ENCODE assay signal across 15 cellular contexts in genomic region chr17:34624767-34625389, GRCh38. TPM values are rescaled to one million over a fixed set of nuclear protein-coding genes. Genes with fewer than 3 reads are reported as not detected.
DNase-seq lines count a peak whose midpoint lies in the region; ATAC-seq, FAIRE-seq and TF ChIP-seq lines count a peak whose summit lies in the region.
"Had no signal": no experiment of that assay in that cellular context is flagged by ENCODE, and none has a peak within 500 bp of the region (broad histone marks: within the 10 kb centered on the region; RNA-seq: fewer than 3 reads in every experiment).

No MANE protein-coding gene starts in this region.

- H3K36me3 Mint-ChIP-seq in H9 (ENCODE audit: insufficient read depth in 1 of 3, low read depth in 3 of 3) (no peaks in the 10 kb centered on the region), neural crest cell (ENCODE audit: low read depth) (no peaks in the 10 kb centered on the region)

- H3K56ac ChIP-seq in H9 (ENCODE audit: insufficient read length, low read depth, low read length) (no peak overlapping the region), H1 (replicated peaks; ENCODE audit: insufficient read length, low read depth, low read length) (no peak overlapping the region)

- ATAC-seq in GM18907 (IDR thresholded peaks at IDR 0.05; ENCODE audit: unreplicated experiment) = no peak
- ATAC-seq: GM12878 had no signal

- H3K27me3 ChIP-seq in BE2C = no peaks in the 10 kb centered on the region
- H3K27me3 ChIP-seq in H9 (ENCODE audit: insufficient read depth, low read length) = no peaks in the 10 kb centered on the region; the same call in 1 of the 2 replicates
- peaks cover 6 to 13% (median 9%) of the 10 kb centered on the region in 4 experiments for H3K27me3 ChIP-seq in H1 (replicated peaks in 1 of 4; ENCODE audit: control insufficient read depth in 3 of 4, extremely low read depth in 1 of 4, insufficient read depth in 3 of 4, low read length in 3 of 4)

- no peak overlapping the region for H3T11ph ChIP-seq in H9 (ENCODE audit: low read length)

- POLR2A ChIA-PET in H1 (lab: Charles Lee; ENCODE audit: partially characterized antibody) = interaction anchor here (0.6 kb wide), 1 partner anchor 193 kb away, joined by 4 read pairs; no protein-coding TSS in a partner anchor

- TF ChIP-seq POLR2A in H1 (IDR thresholded peaks at IDR 0.05; ENCODE audit: control extremely low read depth in 1 of 2, low read depth in 2 of 2, low read length in 2 of 2) = no peak

- no peaks in the 10 kb centered on the region; a peak in 1 of 5 replicates for H3K9me3 Mint-ChIP-seq in H9
- no peaks in the 10 kb centered on the region for H3K9me3 Mint-ChIP-seq in neural crest cell

- H3K27ac ChIP-seq in H9 (ENCODE audit: insufficient read length, low read depth, low read length) (no peak overlapping the region), H1 (ENCODE audit: low read depth, low read length) (no peak overlapping the region)
- H3K27ac ChIP-seq: PC-9 had no signal

- no peak overlapping the region for H3K4ac ChIP-seq in H9 (ENCODE audit: low read depth, low read length)
- H3K4ac ChIP-seq in H1 (replicated peaks; ENCODE audit: insufficient read length, low read depth, low read length) = no peak overlapping the region

- no peak overlapping the region; a peak in 1 of 5 replicates for H3K4me3 Mint-ChIP-seq in H9
- H3K4me3 Mint-ChIP-seq in neural crest cell = peak overlapping the region; percentile 64

- H2AK5ac ChIP-seq in H9 (ENCODE audit: insufficient read length, low read length) (no peak overlapping the region), H1 (ENCODE audit: low read depth, low read length) (no peak overlapping the region)

- no peak overlapping the region for H3K18ac ChIP-seq in H9 (ENCODE audit: insufficient read length, low read depth, low read length)
- H3K18ac ChIP-seq in H1 (ENCODE audit: extremely low read depth, low read length) = no peak overlapping the region; the same call in 1 of the 2 replicates

- H4K20me1 ChIP-seq in H9 (ENCODE audit: control insufficient read depth, insufficient read depth, insufficient read length) (no peaks in the 10 kb centered on the region), H1 (replicated peaks in 1 of 2; ENCODE audit: control insufficient read depth in 1 of 2, insufficient read depth in 2 of 2, low read length in 2 of 2) (no peaks in the 10 kb centered on the region)

- H3K23ac ChIP-seq in H9 (ENCODE audit: insufficient read length, low read depth, low read length) (no peak overlapping the region), H1 (ENCODE audit: insufficient read length) (no peak overlapping the region)

- peak; percentile 45 for FAIRE-seq in H1 (lab: Jason Lieb, UNC)
- FAIRE-seq: GM12878 had no signal

- TF ChIP-seq RAD21 in H1 (IDR thresholded peaks at IDR 0.05 in 1 of 2, conservative IDR thresholded peaks at IDR 0.05 in 1 of 2; ENCODE audit: low read depth in 2 of 2, low read length in 2 of 2) = no peak

- CTCF ChIA-PET in H1 (lab: Charles Lee; ENCODE audit: partially characterized antibody) = interaction anchor here (0.6 to 4.1 kb wide), 10 partner anchors 8 to 259 kb away, joined by 3 to 26 read pairs (median 4); no protein-coding TSS in a partner anchor

- H3K23me2 ChIP-seq in H9 (ENCODE audit: insufficient read length, low read depth, low read length, poor library complexity, severe bottlenecking) (no peaks in the 10 kb centered on the region), H1 (ENCODE audit: low read depth, low read length) (no peaks in the 10 kb centered on the region)

- H4K8ac ChIP-seq in H9 (replicated peaks; ENCODE audit: insufficient read length, low read depth, low read length) = no peak overlapping the region
- no peak overlapping the region for H4K8ac ChIP-seq in H1 (ENCODE audit: extremely low read depth, insufficient read depth, low read length)

- H2AFZ ChIP-seq in H9 (ENCODE audit: low read length) (no peak overlapping the region), H1 (ENCODE audit: low read length) (no peak overlapping the region)
- H2AFZ ChIP-seq: PC-9 had no signal

- peaks cover 51% of the 10 kb centered on the region for H3K4me1 ChIP-seq in BE2C
- H3K4me1 ChIP-seq in H9 (ENCODE audit: insufficient read depth, low read length) = peaks cover 3% of the 10 kb centered on the region; the same call in 1 of the 2 replicates
- H3K4me1 ChIP-seq in H1 (replicated peaks in 1 of 4; ENCODE audit: control insufficient read depth in 3 of 4, insufficient read depth in 4 of 4, low read length in 3 of 4) = peaks cover 2 to 21% (median 7%) of the 10 kb centered on the region in 4 experiments; a peak in 4 of 7 replicates

- H3K4me1 Mint-ChIP-seq in H9 (peaks cover 25 to 26% of the 10 kb centered on the region in 2 experiments), neural crest cell (peaks cover 38% of the 10 kb centered on the region)

- H4K91ac ChIP-seq in H9 (ENCODE audit: insufficient read length, low read depth, low read length) (no peak overlapping the region), H1 (replicated peaks; ENCODE audit: insufficient read length, low read length) (no peak overlapping the region)

- no peak overlapping the region for H2BK5ac ChIP-seq in H9 (ENCODE audit: insufficient read length, low read length)
- H2BK5ac ChIP-seq in H1 (ENCODE audit: low read depth, low read length) = no peak overlapping the region

- H3K14ac ChIP-seq in H9 (ENCODE audit: insufficient read depth, low read length) (peak overlapping the region; percentile 43; the same call in 1 of the 2 replicates), H1 (ENCODE audit: insufficient read length) (no peak overlapping the region)

- H3K9me3 ChIP-seq in BE2C = no peaks in the 10 kb centered on the region
- no peaks in the 10 kb centered on the region for H3K9me3 ChIP-seq in H9 (ENCODE audit: control insufficient read depth, low read depth, low read length)
- H3K9me3 ChIP-seq in H1 (ENCODE audit: insufficient read depth in 2 of 2, low read depth in 1 of 2, low read length in 1 of 2) = no peaks in the 10 kb centered on the region

- H3K27me3 Mint-ChIP-seq in H9 (ENCODE audit: low read depth) (peaks cover 31% of the 10 kb centered on the region), neural crest cell (ENCODE audit: low read depth) (no peaks in the 10 kb centered on the region)

- H2BK12ac ChIP-seq in H9 (ENCODE audit: insufficient read length, low read depth, low read length) (no peak overlapping the region), H1 (ENCODE audit: low read depth, low read length) (no peak overlapping the region)

- H2BK120ac ChIP-seq in H9 (ENCODE audit: low read depth, low read length, poor library complexity, severe bottlenecking) = no peak overlapping the region
- H2BK120ac ChIP-seq in H1 (replicated peaks; ENCODE audit: low read depth, low read length) = no peak overlapping the region

- no peak overlapping the region for H3K4me3 ChIP-seq in BE2C (ENCODE audit: low read depth, low read length)
- no peak overlapping the region for H3K4me3 ChIP-seq in H1 (ENCODE audit: extremely low read depth in 1 of 4, insufficient read depth in 2 of 4, low read depth in 3 of 4, low read length in 4 of 4)
- H3K4me3 ChIP-seq: GM12878, PC-9 had no signal

- no CpG with 5 or more reads among the region's 7 CpGs for WGBS in H9 (ENCODE audit: extremely low coverage, insufficient read length, low lambda C conversion rate)
- WGBS in H1 (ENCODE audit: extremely low coverage in 1 of 2, insufficient coverage in 1 of 2, insufficient read length in 1 of 2, insufficient replicate concordance in 2 of 2, low coverage in 1 of 2, low lambda C conversion rate in 2 of 2, missing lambda C conversion rate in 1 of 2), 2 experiments = 66% methylated on average over 7 of the region's 7 CpGs; no CpG with 5 or more reads in 1 of the 2 experiments

- H2BK20ac ChIP-seq in H9 (ENCODE audit: low read depth, low read length, poor library complexity, severe bottlenecking) = no peak overlapping the region
- H2BK20ac ChIP-seq in H1 (ENCODE audit: low read length) = no peak overlapping the region

- DNase-seq in BE2C = peak; percentile 49
- no peak for DNase-seq in H9
- DNase-seq in H1 (ENCODE audit: low read depth in 1 of 2, low spot score in 2 of 2) = peak in 1 of 2 experiments; percentile 53
- DNase-seq in neural crest cell (ENCODE audit: low read depth, low spot score) = peak; percentile 35
- no peak for DNase-seq in DMS 273 (lab: John Stamatoyannopoulos, UW; ENCODE audit: unreplicated experiment)
- DNase-seq in SW 1271 (lab: John Stamatoyannopoulos, UW) = no peak
- DNase-seq: Karpas-422, MM.1S, NCI-H1105, NCI-H1930, NCI-H226, PC-9 had no signal

- H3K79me1 ChIP-seq in H9 (ENCODE audit: insufficient read depth, low read depth, low read length, poor library complexity, severe bottlenecking) (no peaks in the 10 kb centered on the region), H1 (ENCODE audit: low read depth, low read length) (no peaks in the 10 kb centered on the region)

- H3K36me3 ChIP-seq in BE2C (no peaks in the 10 kb centered on the region), H1 (ENCODE audit: control insufficient read depth in 2 of 4, insufficient read depth in 4 of 4, low read length in 3 of 4) (no peaks in the 10 kb centered on the region)

- H3K4me2 ChIP-seq in H9 (ENCODE audit: insufficient read depth, insufficient read length, low read length) = no peak overlapping the region
- peak overlapping the region in 1 of 2 experiments; percentile 32; a peak in 2 of 4 replicates for H3K4me2 ChIP-seq in H1 (ENCODE audit: insufficient read depth in 1 of 2, low read depth in 2 of 2, low read length in 2 of 2)
- H3K4me2 ChIP-seq: PC-9 had no signal

- H3K27ac Mint-ChIP-seq in H9 = peak overlapping the region in 1 of 3 experiments; percentile 5; a peak in 1 of 7 replicates
- peak overlapping the region; percentile 81 for H3K27ac Mint-ChIP-seq in neural crest cell (ENCODE audit: unreplicated experiment)

- no peak for TF ChIP-seq CTCF in BE2C (IDR thresholded peaks at IDR 0.05; ENCODE audit: low read depth, low read length)
- TF ChIP-seq CTCF in H9 (conservative IDR thresholded peaks at IDR 0.05) = no peak
- no peak for TF ChIP-seq CTCF in H1 (IDR thresholded peaks at IDR 0.05; ENCODE audit: control extremely low read depth in 1 of 3, insufficient read depth in 1 of 3, low read depth in 1 of 3, low read length in 3 of 3)
- no peak for TF ChIP-seq CTCF in neural crest cell (conservative IDR thresholded peaks at IDR 0.05)

- no peak overlapping the region for H4K5ac ChIP-seq in H9 (ENCODE audit: insufficient read length, low read depth, low read length)
- H4K5ac ChIP-seq in H1 (ENCODE audit: insufficient read length, low read depth, low read length) = no peak overlapping the region

- no peak overlapping the region for H3K9ac ChIP-seq in H9 (ENCODE audit: extremely low read depth, insufficient read length, low read length)
- no peak overlapping the region for H3K9ac ChIP-seq in H1 (replicated peaks in 1 of 4; ENCODE audit: extremely low read depth in 1 of 4, low read depth in 3 of 4, low read length in 3 of 4)

- TF ChIP-seq EP300 in H1 (IDR thresholded peaks at IDR 0.05; ENCODE audit: borderline replicate concordance in 1 of 2, low read depth in 2 of 2, low read length in 2 of 2) = no peak

- H3K79me2 ChIP-seq in H9 (ENCODE audit: insufficient read depth, low read length) (no peaks in the 10 kb centered on the region), H1 (ENCODE audit: control insufficient read depth in 1 of 2, insufficient read depth in 2 of 2, low read length in 2 of 2) (no peaks in the 10 kb centered on the region)

- H2BK15ac ChIP-seq in H9 (ENCODE audit: low read depth, low read length) (no peak overlapping the region), H1 (ENCODE audit: low read length) (no peak overlapping the region; the same call in 1 of the 2 replicates)

RNA-seq across cellular contexts. Expression of gene TMEM132E, which starts 45.5 kb away (rescaled TPM):
- 41.4 TPM for polyA plus RNA-seq in BE2C (2012; ENCODE audit: insufficient read depth, insufficient read length, low read depth)
- total RNA-seq in H9 (2021) (0.15 and 0.42 TPM in 2 replicates), neural crest cell (3.3 and 3.6 TPM in 2 replicates)
- 0.31 and 0.45 TPM in 2 replicates for total RNA-seq in H1 (2021; fragmentation: NEBNext Ultra II Directional; extraction: Animal tissue kit (Norgen Biotek cat#: 25700))
- 0.60 and 0.67 TPM in 2 replicates for polyA plus RNA-seq in H1 (2011; rRNA removed)
- 0.35 TPM for polyA plus RNA-seq in H1 (2011; cell fraction: cytosol; rRNA removed)
- polyA plus RNA-seq in H1 (2011; cell fraction: nucleus; rRNA removed) = 2.6 TPM
- polyA plus RNA-seq in H1 (2012, experiment 1 of 2) = 0.18 to 0.65 TPM (median 0.55 TPM) in 4 replicates
- 0.26 TPM for polyA plus RNA-seq in H1 (2012, experiment 2 of 2)
- 0.32 TPM for polyA plus RNA-seq in H1 (2013, experiment 1 of 2)
- 0.17 TPM for polyA plus RNA-seq in H1 (2013, experiment 2 of 2)
- polyA minus RNA-seq in H1 (2011; rRNA and poly(A)+ RNA removed) = 0.24 and 0.69 TPM in 2 replicates
- polyA minus RNA-seq in H1 (2011; cell fraction: cytosol; rRNA and poly(A)+ RNA removed) = 0.22 TPM
- polyA minus RNA-seq in H1 (2011; cell fraction: nucleus; rRNA and poly(A)+ RNA removed) = 0.40 TPM
- total RNA-seq: G401, GM12878, PC-9 had no signal
- polyA plus RNA-seq: GM12878 had no signal

Comparison
In these comparisons a context has a peak if more than half of its experiments do, and no peak if none do; other contexts are left out.
1. DNase-seq: peak in BE2C (single experiment) and neural crest cell (single experiment); none in H9 (single experiment), DMS 273 (single experiment) and SW 1271 (0 of 2).